Comparison of ENCODE assay signal across 30 cellular contexts in the genomic region with DNA sequence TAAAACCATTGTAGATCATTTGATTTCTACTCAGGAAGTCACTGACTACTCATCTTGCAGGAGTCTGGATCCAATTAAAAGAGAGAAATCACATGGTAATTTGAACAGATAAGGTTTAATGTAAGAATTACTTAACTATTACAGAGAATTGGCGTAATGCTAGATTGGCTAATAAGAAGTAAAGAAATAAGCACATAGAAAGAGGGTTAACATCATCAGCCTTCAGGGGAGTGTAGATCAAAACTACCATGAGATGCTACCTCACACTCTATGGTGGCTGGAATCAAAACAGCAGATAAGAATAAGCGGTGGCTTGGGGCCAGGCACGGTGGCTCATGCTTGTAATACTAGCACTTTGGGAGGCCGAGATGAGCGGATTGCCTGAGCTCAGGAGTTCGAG. TPM values are rescaled to one million over a fixed set of nuclear protein-coding genes. Genes with fewer than 3 reads are reported as not detected.
DNase-seq lines count a peak whose midpoint lies in the region; ATAC-seq and TF ChIP-seq lines count a peak whose summit lies in the region.
"Had no signal": no experiment of that assay in that cellular context is flagged by ENCODE, and none has a peak within 500 bp of the region (broad histone marks: within the 10 kb centered on the region; RNA-seq: fewer than 3 reads in every experiment).

No MANE protein-coding gene starts in this region.

- H3K27ac Mint-ChIP-seq in WTC11 = peak overlapping the region; percentile 12; the same call in 1 of the 2 replicates
- H3K27ac Mint-ChIP-seq: activated naive CD4-positive, alpha-beta T cell treated with anti-CD3 and anti-CD28 coated beads, Interleukin-2, amount 50 U/mL, for 24 hours; activated T-helper 2 cell treated with anti-CD3 and anti-CD28 coated beads, Interferon-gamma antibody, Interleukin-2, Interleukin-4, amounts not matched to agents 10 μg/mL and 5 μg/mL and 100 μg/mL, durations not matched to agents 14 hours and 24 hours and 36 hours had no signal

- no peaks in the 10 kb centered on the region for H3K9me3 ChIP-seq in psoas muscle
- H3K9me3 ChIP-seq: pancreas, SJCRH30, stomach, tibial artery had no signal

- H3K36me3 Mint-ChIP-seq in WTC11 = no peaks in the 10 kb centered on the region
- H3K36me3 Mint-ChIP-seq: natural killer cell treated with Interleukin-12 subunit alpha and Interleukin-12 subunit beta and Interleukin-15 and Interleukin-18, amount 100 ng/mL, for 72 hours had no signal

- no peak for TF ChIP-seq CTCF in WTC11 (IDR thresholded peaks at IDR 0.05)
- TF ChIP-seq CTCF in psoas muscle (IDR thresholded peaks at IDR 0.05) = no peak

- peak overlapping the region; percentile 85 for H3K27ac ChIP-seq in psoas muscle
- H3K27ac ChIP-seq: pancreas, stomach, tibial artery had no signal

- ATAC-seq in WTC11 (no peak), psoas muscle (peak in 2 of 4 donors; percentile 16 to 18), HG03354 (IDR thresholded peaks at IDR 0.05; ENCODE audit: poor library complexity, severe bottlenecking, unreplicated experiment) (no peak)
- ATAC-seq: HCT116; natural killer cell treated with Interleukin-12 subunit alpha and Interleukin-12 subunit beta and Interleukin-15 and Interleukin-18, amount 100 ng/mL, for 72 hours; pancreas had no signal

- intact Hi-C loops in psoas muscle (cut with DNase I) = no loop called here

- DNase-seq in AG20443 (ENCODE audit: low spot score) (peak; percentile 34), WTC11 (ENCODE audit: low spot score) (no peak), fibroblast of peridontal ligament (ENCODE audit: extremely low read depth) (peak; percentile 83), psoas muscle (peak in 1 of 2 donors; percentile 18), NCI-H146 treated with DMSO at 0.1 percent for 48 hours (lab: John Stamatoyannopoulos, UW; ENCODE audit: unreplicated experiment) (no peak), NCI-H2081 (lab: John Stamatoyannopoulos, UW) (no peak), superior temporal gyrus (ENCODE audit: extremely low spot score) (no peak)
- DNase-seq: activated CD4-positive, alpha-beta T cell treated with anti-CD3 and anti-CD28 coated beads, Interleukin-2, amount 50 U/mL, for 48 hours; activated CD4-positive, CD25-positive, alpha-beta regulatory T cell; activated CD8-positive, alpha-beta memory T cell treated with anti-CD3 and anti-CD28 coated beads, Interleukin-2, amount 50 U/mL, for 4 hours; aorta; EL; glutamatergic neuron; kidney; NCI-H1105; NCI-H1930; NCI-H226; NCI-H774; pancreas; SJCRH30; stimulated activated CD4-positive, alpha-beta T cell treated with anti-CD3 and anti-CD28 coated beads, Interleukin-2, amount 100 ng/mL, for 24 hours; stomach; T-helper 1 cell; tibial artery had no signal

- no peak overlapping the region for H3K4me3 Mint-ChIP-seq in WTC11
- H3K4me3 Mint-ChIP-seq: activated naive CD4-positive, alpha-beta T cell treated with anti-CD3 and anti-CD28 coated beads, Interleukin-2, amount 50 U/mL, for 24 hours; CD14-positive monocyte; natural killer cell treated with Interleukin-12 subunit alpha and Interleukin-12 subunit beta and Interleukin-15 and Interleukin-18, amount 100 ng/mL, for 72 hours had no signal

- H3K27me3 Mint-ChIP-seq in WTC11 (ENCODE audit: low read depth) = no peaks in the 10 kb centered on the region
- H3K27me3 Mint-ChIP-seq: activated naive CD4-positive, alpha-beta T cell treated with anti-CD3 and anti-CD28 coated beads, Interleukin-2, amount 50 U/mL, for 24 hours; natural killer cell treated with Interleukin-12 subunit alpha and Interleukin-12 subunit beta and Interleukin-15 and Interleukin-18, amount 100 ng/mL, for 72 hours had no signal

- no peaks in the 10 kb centered on the region for H3K27me3 ChIP-seq in psoas muscle (ENCODE audit: insufficient read depth in 3 of 3, low read length in 2 of 3)
- H3K27me3 ChIP-seq: pancreas, SJCRH30, stomach, tibial artery had no signal

- no peaks in the 10 kb centered on the region for H3K36me3 ChIP-seq in psoas muscle (ENCODE audit: insufficient read depth in 1 of 2, low read depth in 1 of 2)
- H3K36me3 ChIP-seq: pancreas, SJCRH30, stomach had no signal

- CTCF ChIA-PET in WTC11 (lab: Charles Lee) = interaction anchor here (0.6 to 1.1 kb wide), 2 partner anchors 66 to 322 kb away, joined by 3 read pairs; no protein-coding TSS in a partner anchor

- 65 to 94% (median 76%) methylated on average over 6 of the region's 6 CpGs for WGBS in psoas muscle, 3 donors

- H3K9me3 Mint-ChIP-seq in WTC11 = no peaks in the 10 kb centered on the region
- H3K9me3 Mint-ChIP-seq: activated naive CD4-positive, alpha-beta T cell treated with anti-CD3 and anti-CD28 coated beads, Interleukin-2, amount 50 U/mL, for 24 hours; activated T-helper 2 cell treated with anti-CD3 and anti-CD28 coated beads, Interferon-gamma antibody, Interleukin-2, Interleukin-4, amounts not matched to agents 10 μg/mL and 5 μg/mL and 100 μg/mL, durations not matched to agents 14 hours and 24 hours and 36 hours; CD14-positive monocyte; natural killer cell treated with Interleukin-12 subunit alpha and Interleukin-12 subunit beta and Interleukin-15 and Interleukin-18, amount 100 ng/mL, for 72 hours had no signal

- peaks cover 7% of the 10 kb centered on the region for H3K4me1 Mint-ChIP-seq in WTC11

- H3K4me3 ChIP-seq in psoas muscle = peak overlapping the region; percentile 38
- H3K4me3 ChIP-seq: pancreas, SJCRH30, stomach, tibial artery had no signal

- POLR2A ChIA-PET in WTC11 (lab: Charles Lee) = no interaction called here

- H3K4me1 ChIP-seq in psoas muscle = peaks cover 53% of the 10 kb centered on the region
- H3K4me1 ChIP-seq: pancreas had no signal

TF ChIP-seq in WTC11, 78 proteins besides CTCF, POLR2A, EP300 and RAD21:
- TF ChIP-seq ZNF423 (CRISPR knock-in tag; IDR thresholded peaks at IDR 0.05) (no peak), NFE2L1 (CRISPR knock-in tag; IDR thresholded peaks at IDR 0.05) (no peak), ELF4 (CRISPR knock-in tag; IDR thresholded peaks at IDR 0.05; ENCODE audit: low read depth) (no peak), ZNF219 (CRISPR knock-in tag; IDR thresholded peaks at IDR 0.05; ENCODE audit: borderline replicate concordance) (no peak), SP1 (CRISPR knock-in tag; conservative IDR thresholded peaks at IDR 0.05) (no peak), ZNF317 (CRISPR knock-in tag; IDR thresholded peaks at IDR 0.05; ENCODE audit: borderline replicate concordance, low read depth) (no peak), SMAD3 (CRISPR knock-in tag; IDR thresholded peaks at IDR 0.05; ENCODE audit: borderline replicate concordance) (no peak), GABPB1 (CRISPR knock-in tag; IDR thresholded peaks at IDR 0.05) (no peak), MYBL2 (CRISPR knock-in tag; IDR thresholded peaks at IDR 0.05) (no peak)
- TF ChIP-seq, protein P1, sequence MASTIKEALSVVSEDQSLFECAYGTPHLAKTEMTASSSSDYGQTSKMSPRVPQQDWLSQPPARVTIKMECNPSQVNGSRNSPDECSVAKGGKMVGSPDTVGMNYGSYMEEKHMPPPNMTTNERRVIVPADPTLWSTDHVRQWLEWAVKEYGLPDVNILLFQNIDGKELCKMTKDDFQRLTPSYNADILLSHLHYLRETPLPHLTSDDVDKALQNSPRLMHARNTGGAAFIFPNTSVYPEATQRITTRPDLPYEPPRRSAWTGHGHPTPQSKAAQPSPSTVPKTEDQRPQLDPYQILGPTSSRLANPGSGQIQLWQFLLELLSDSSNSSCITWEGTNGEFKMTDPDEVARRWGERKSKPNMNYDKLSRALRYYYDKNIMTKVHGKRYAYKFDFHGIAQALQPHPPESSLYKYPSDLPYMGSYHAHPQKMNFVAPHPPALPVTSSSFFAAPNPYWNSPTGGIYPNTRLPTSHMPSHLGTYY (CRISPR knock-in tag; IDR thresholded peaks at IDR 0.05) = no peak

RNA-seq across cellular contexts. Expression of a gene that starts 11.7 kb away (rescaled TPM):
- total RNA-seq in WTC11 (2021) = 8.6 to 10.3 TPM (median 8.9 TPM) in 3 replicates
- 10 to 100 TPM; 34.7 to 53.2 (median 45.0) TPM for total RNA-seq in psoas muscle
- polyA plus RNA-seq in psoas muscle = 10 to 100 TPM; 22.2 to 49.0 (median 44.5) TPM

Comparison
In these comparisons a context has a peak if more than half of its experiments do, and no peak if none do; other contexts are left out.
1. DNase-seq: peak in AG20443 (single experiment) and fibroblast of peridontal ligament (single experiment); none in WTC11 (single experiment), NCI-H146 treated with DMSO at 0.1 percent for 48 hours (single experiment), NCI-H2081 (0 of 2) and superior temporal gyrus (single experiment).